ENCODE assay signal across 11 cellular contexts in the genomic region with DNA sequence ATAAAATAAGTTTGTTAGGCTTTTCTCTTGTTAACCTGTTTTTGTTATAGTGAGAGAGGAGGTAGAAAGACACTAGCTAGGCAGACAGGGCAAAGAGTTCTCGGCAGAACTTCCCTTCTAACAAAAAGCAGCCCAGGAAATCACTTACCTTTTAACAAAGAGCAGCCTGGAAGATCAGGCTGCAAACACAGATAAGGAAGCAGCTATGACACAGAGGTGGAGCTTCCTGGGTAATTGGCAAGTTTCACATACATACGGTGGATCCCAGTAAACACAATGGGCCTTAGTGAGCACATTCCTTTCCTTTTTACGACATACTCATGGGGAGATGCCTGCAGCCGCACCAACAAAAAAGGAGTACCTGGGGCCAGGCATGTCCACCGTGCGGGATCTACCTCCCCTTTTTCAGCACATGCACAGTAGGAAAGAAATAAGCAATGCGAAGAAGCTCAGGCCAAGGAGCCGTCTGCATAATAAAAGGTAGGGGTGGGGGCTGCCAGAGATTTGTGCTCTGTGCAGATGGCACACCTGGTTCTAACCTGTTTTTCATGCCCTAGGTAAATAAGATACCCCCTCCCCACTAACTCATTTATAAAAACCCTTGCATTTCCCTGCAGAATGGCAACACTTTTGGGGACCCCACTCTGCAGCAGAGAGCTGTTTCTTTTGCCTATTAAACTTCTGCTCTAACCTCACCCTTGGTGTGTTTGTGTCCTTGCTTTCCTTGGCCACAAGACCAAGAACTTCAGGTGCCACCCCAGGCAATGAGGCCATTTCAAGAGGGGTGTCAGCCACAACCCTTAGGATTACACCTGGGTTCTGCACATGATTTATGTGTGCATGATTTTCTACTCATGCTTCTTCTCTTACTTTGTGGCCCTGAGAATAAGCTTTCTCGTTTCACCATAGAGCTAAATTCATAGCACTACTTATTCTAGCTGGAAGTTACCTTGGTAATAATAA. TPM values are rescaled to one million over a fixed set of nuclear protein-coding genes. Genes with fewer than 3 reads are reported as not detected.
DNase-seq lines count a peak whose midpoint lies in the region; ATAC-seq and TF ChIP-seq lines count a peak whose summit lies in the region.
"Had no signal": no experiment of that assay in that cellular context is flagged by ENCODE, and none has a peak within 500 bp of the region (broad histone marks: within the 10 kb centered on the region; RNA-seq: fewer than 3 reads in every experiment).

No MANE protein-coding gene starts in this region.

- peaks cover 2% of the 10 kb centered on the region for H3K36me3 Mint-ChIP-seq in progenitor cell of endocrine pancreas (ENCODE audit: insufficient read depth)
- H3K36me3 Mint-ChIP-seq: brain had no signal

- no peaks in the 10 kb centered on the region for H3K4me1 ChIP-seq in HEK293 (ENCODE audit: control insufficient read depth, insufficient read depth, low read length)
- H3K4me1 ChIP-seq in hepatocyte (ENCODE audit: insufficient read depth), result peaks cover 6% of the 10 kb centered on the region
- no peaks in the 10 kb centered on the region for H3K4me1 ChIP-seq in lower lobe of right lung
- H3K4me1 ChIP-seq: right lobe of liver had no signal

- H3K9me2 ChIP-seq in hepatocyte (replicated peaks; ENCODE audit: insufficient read depth), result no peaks in the 10 kb centered on the region

- H4K20me1 ChIP-seq in hepatocyte (ENCODE audit: insufficient read depth, poor library complexity, severe bottlenecking), result no peaks in the 10 kb centered on the region

- no peaks in the 10 kb centered on the region for H3K27me3 Mint-ChIP-seq in progenitor cell of endocrine pancreas

- POLR2A ChIA-PET in HEK293 (lab: Yijun Ruan, JAX), result interaction anchor here (1.7 kb wide), 1 partner anchor 27 kb away, joined by 10 read pairs; a partner anchor contains a TSS

- H3K36me3 ChIP-seq in HEK293 (ENCODE audit: control insufficient read depth in 2 of 2, insufficient read depth in 1 of 2, low read length in 2 of 2), result no peaks in the 10 kb centered on the region
- no peaks in the 10 kb centered on the region for H3K36me3 ChIP-seq in hepatocyte (replicated peaks; ENCODE audit: insufficient read depth, low read depth)
- H3K36me3 ChIP-seq in lower lobe of right lung, result no peaks in the 10 kb centered on the region
- H3K36me3 ChIP-seq: right lobe of liver had no signal

- peak overlapping the region; percentile 65 for H3K4me2 ChIP-seq in hepatocyte

- H3K4me3 ChIP-seq in HEK293 (ENCODE audit: low read depth, low read length) (no peak overlapping the region), hepatocyte (no peak overlapping the region), lower lobe of right lung (no peak overlapping the region)
- H3K4me3 ChIP-seq: right lobe of liver had no signal

- ATAC-seq in GM18498 (IDR thresholded peaks at IDR 0.05; ENCODE audit: unreplicated experiment) (no peak), HG02623 (IDR thresholded peaks at IDR 0.05; ENCODE audit: unreplicated experiment) (no peak), lower lobe of right lung (no peak)

- peaks cover 27% of the 10 kb centered on the region for H3K4me1 Mint-ChIP-seq in progenitor cell of endocrine pancreas (ENCODE audit: low read depth)
- H3K4me1 Mint-ChIP-seq: brain had no signal

- no peak for TF ChIP-seq CTCF in HEK293 (tag by site-specific recombination; IDR thresholded peaks at IDR 0.05)
- no peak for TF ChIP-seq CTCF in hepatocyte (IDR thresholded peaks at IDR 0.05; ENCODE audit: poor library complexity)
- TF ChIP-seq CTCF in progenitor cell of endocrine pancreas (IDR thresholded peaks at IDR 0.05; ENCODE audit: unreplicated experiment), result no peak
- TF ChIP-seq CTCF in lower lobe of right lung (IDR thresholded peaks at IDR 0.05), result no peak

- H3K79me2 ChIP-seq in hepatocyte, result no peaks in the 10 kb centered on the region

- H3K27ac ChIP-seq in HEK293 (ENCODE audit: extremely low read depth, low read depth, low read length), result no peak overlapping the region
- peak overlapping the region; percentile 92 for H3K27ac ChIP-seq in hepatocyte
- no peak overlapping the region for H3K27ac ChIP-seq in lower lobe of right lung
- H3K27ac ChIP-seq: right lobe of liver had no signal

- no peaks in the 10 kb centered on the region for H3K27me3 ChIP-seq in hepatocyte
- H3K27me3 ChIP-seq in lower lobe of right lung (ENCODE audit: low read depth), result no peaks in the 10 kb centered on the region
- H3K27me3 ChIP-seq: right lobe of liver had no signal

- CTCF ChIA-PET in HEK293 (lab: Yijun Ruan, JAX), result no interaction called here

- DNase-seq in SW480 (ENCODE audit: low spot score) (peak; percentile 14), hepatocyte (ENCODE audit: low spot score) (peak; percentile 52), progenitor cell of endocrine pancreas (ENCODE audit: low spot score, unreplicated experiment) (no peak), lower lobe of right lung (no peak), DMS153 (lab: John Stamatoyannopoulos, UW) (no peak)
- DNase-seq: MM.1S, right lobe of liver had no signal

- intact Hi-C loops in lower lobe of right lung (cut with DNase I), result no loop called here

- peak overlapping the region; percentile 2 for H2AFZ ChIP-seq in hepatocyte

- H3K9me3 ChIP-seq in HEK293 (ENCODE audit: control insufficient read depth, insufficient read depth, low read depth, low read length), result no peaks in the 10 kb centered on the region
- no peaks in the 10 kb centered on the region for H3K9me3 ChIP-seq in hepatocyte (ENCODE audit: low read depth)
- no peaks in the 10 kb centered on the region for H3K9me3 ChIP-seq in lower lobe of right lung
- H3K9me3 ChIP-seq: right lobe of liver had no signal

- peak overlapping the region; percentile 97 for H3K27ac Mint-ChIP-seq in progenitor cell of endocrine pancreas
- H3K27ac Mint-ChIP-seq: brain had no signal

- peak overlapping the region; percentile 27 for H3K4me3 Mint-ChIP-seq in progenitor cell of endocrine pancreas (ENCODE audit: low read depth)
- H3K4me3 Mint-ChIP-seq: brain had no signal

- H3K9me3 Mint-ChIP-seq in progenitor cell of endocrine pancreas (ENCODE audit: low read depth), result peaks cover 5% of the 10 kb centered on the region

- 28% methylated on average over 9 of the region's 9 CpGs for WGBS in hepatocyte (ENCODE audit: low lambda C conversion rate, missing lambda C conversion rate)

TF ChIP-seq in HEK293, 187 proteins besides CTCF, POLR2A, EP300 and RAD21:
- TF ChIP-seq, protein P1, sequence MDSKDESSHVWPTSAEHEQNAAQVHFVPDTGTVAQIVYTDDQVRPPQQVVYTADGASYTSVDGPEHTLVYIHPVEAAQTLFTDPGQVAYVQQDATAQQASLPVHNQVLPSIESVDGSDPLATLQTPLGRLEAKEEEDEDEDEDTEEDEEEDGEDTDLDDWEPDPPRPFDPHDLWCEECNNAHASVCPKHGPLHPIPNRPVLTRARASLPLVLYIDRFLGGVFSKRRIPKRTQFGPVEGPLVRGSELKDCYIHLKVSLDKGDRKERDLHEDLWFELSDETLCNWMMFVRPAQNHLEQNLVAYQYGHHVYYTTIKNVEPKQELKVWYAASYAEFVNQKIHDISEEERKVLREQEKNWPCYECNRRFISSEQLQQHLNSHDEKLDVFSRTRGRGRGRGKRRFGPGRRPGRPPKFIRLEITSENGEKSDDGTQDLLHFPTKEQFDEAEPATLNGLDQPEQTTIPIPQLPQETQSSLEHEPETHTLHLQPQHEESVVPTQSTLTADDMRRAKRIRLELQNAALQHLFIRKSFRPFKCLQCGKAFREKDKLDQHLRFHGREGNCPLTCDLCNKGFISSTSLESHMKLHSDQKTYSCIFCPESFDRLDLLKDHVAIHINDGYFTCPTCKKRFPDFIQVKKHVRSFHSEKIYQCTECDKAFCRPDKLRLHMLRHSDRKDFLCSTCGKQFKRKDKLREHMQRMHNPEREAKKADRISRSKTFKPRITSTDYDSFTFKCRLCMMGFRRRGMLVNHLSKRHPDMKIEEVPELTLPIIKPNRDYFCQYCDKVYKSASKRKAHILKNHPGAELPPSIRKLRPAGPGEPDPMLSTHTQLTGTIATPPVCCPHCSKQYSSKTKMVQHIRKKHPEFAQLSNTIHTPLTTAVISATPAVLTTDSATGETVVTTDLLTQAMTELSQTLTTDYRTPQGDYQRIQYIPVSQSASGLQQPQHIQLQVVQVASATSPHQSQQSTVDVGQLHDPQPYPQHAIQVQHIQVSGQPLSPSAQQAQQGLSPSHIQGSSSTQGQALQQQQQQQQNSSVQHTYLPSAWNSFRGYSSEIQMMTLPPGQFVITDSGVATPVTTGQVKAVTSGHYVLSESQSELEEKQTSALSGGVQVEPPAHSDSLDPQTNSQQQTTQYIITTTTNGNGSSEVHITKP (tag by site-specific recombination; IDR thresholded peaks at IDR 0.05), result 0 out of 2 replicates have a peak, but pooled peaks have one; percentile 12
- no peak for TF ChIP-seq ZNF654 (tag by site-specific recombination; IDR thresholded peaks at IDR 0.05; ENCODE audit: low read depth)

RNA-seq across cellular contexts. Expression of a gene that starts 26.5 kb away (rescaled TPM):
- total RNA-seq in hepatocyte (288 and 297 TPM in 2 replicates), progenitor cell of endocrine pancreas (125 and 136 TPM in 2 replicates), lower lobe of right lung (123 TPM)
- polyA plus RNA-seq in hepatocyte, result 285 and 298 TPM in 2 replicates

RNA-seq across cellular contexts. Expression of a gene that starts 27.0 kb away (rescaled TPM):
- total RNA-seq in hepatocyte (9.5 and 12.8 TPM in 2 replicates), progenitor cell of endocrine pancreas (8.9 and 14.1 TPM in 2 replicates), lower lobe of right lung (12.3 TPM)
- 4.9 and 6.9 TPM in 2 replicates for polyA plus RNA-seq in hepatocyte

Comparison
In these comparisons a context has a peak if more than half of its experiments do, and no peak if none do; other contexts are left out.
1. DNase-seq: peak in SW480 (single experiment) and hepatocyte (single experiment); none in progenitor cell of endocrine pancreas (single experiment), lower lobe of right lung (single experiment) and DMS153 (single experiment).